ENCODE assay signal across 8 cellular contexts in the genomic region with DNA sequence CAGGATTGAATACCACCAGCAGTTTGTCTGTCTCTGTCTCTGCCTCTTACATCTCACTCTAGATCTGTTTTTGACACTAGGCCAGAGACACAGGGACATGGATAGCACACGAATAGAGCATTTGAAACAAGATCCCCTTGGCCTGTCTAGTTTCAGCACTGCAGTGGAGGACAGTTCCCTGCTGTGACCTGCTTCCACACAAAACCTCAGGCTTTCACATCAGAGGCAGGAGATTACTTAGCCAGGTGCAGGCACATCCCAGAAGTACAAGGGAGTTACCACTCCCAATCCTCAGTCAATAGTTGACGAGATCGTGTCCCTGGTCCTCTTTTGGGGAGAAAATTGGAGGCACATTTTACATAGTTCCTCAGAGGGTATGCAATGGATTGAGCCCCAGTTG.
DNase-seq lines count a peak whose midpoint lies in the region; ATAC-seq and FAIRE-seq lines count a peak whose summit lies in the region.

No MANE protein-coding gene starts in this region.

- FAIRE-seq in GM19239 (lab: Jason Lieb, UNC): peak; percentile 54

- ATAC-seq in GM21367 (IDR thresholded peaks at IDR 0.05; ENCODE audit: unreplicated experiment): no peak

- DNase-seq in GM19239 (ENCODE audit: insufficient read length, low spot score) (peak; percentile 20), NCI-H2107 (lab: John Stamatoyannopoulos, UW) (peak; percentile 4), ecto neural progenitor cell (ENCODE audit: low spot score) (peak; percentile 57), non-pigmented ciliary epithelial cell (ENCODE audit: low read depth) (peak; percentile 19), NCI-H510A treated with DMSO at 0.1 percent for 48 hours (lab: John Stamatoyannopoulos, UW) (no peak), NCI-H82 treated with DMSO at 0.1 percent for 48 hours (lab: John Stamatoyannopoulos, UW; ENCODE audit: unreplicated experiment) (no peak)
- DNase-seq in effector CD4-positive, alpha-beta T cell: no peak

Comparison
In these comparisons a context has a peak if more than half of its experiments do, and no peak if none do; other contexts are left out.
1. DNase-seq: peak in GM19239 (single experiment), NCI-H2107 (single experiment), ecto neural progenitor cell (single experiment) and non-pigmented ciliary epithelial cell (single experiment); none in effector CD4-positive, alpha-beta T cell (single experiment), NCI-H510A treated with DMSO at 0.1 percent for 48 hours (single experiment) and NCI-H82 treated with DMSO at 0.1 percent for 48 hours (single experiment).